Comparison of ENCODE assay signal across 20 cellular contexts in genomic region chr6:1777921-1778692, GRCh38.
DNase-seq lines count a peak whose midpoint lies in the region; TF ChIP-seq lines count a peak whose summit lies in the region.
"Had no signal": no experiment of that assay in that cellular context is flagged by ENCODE, and none has a peak within 500 bp of the region (broad histone marks: within the 10 kb centered on the region; RNA-seq: fewer than 3 reads in every experiment).

No MANE protein-coding gene starts in this region.

- POLR2A ChIA-PET in HEK293 (lab: Yijun Ruan, JAX), result no interaction called here

- H3K27me3 ChIP-seq in tibial artery, result no peaks in the 10 kb centered on the region
- H3K27me3 ChIP-seq: MG63 had no signal

- H3K9me3 ChIP-seq in HEK293 (ENCODE audit: control insufficient read depth, insufficient read depth, low read depth, low read length) (no peaks in the 10 kb centered on the region), tibial artery (no peaks in the 10 kb centered on the region)
- H3K9me3 ChIP-seq: MG63 had no signal

- CTCF ChIA-PET in HEK293 (lab: Yijun Ruan, JAX), result interaction anchor here (0.7 kb wide), 1 partner anchor 16 kb away, joined by 3 read pairs; no protein-coding TSS in a partner anchor

- H3K27ac Mint-ChIP-seq in brain (peak overlapping the region in 3 of 5 experiments; percentile 18 to 55 (median 35)), nephron (peak overlapping the region; percentile 58 to 85 (median 78))
- H3K27ac Mint-ChIP-seq: IgD-negative memory B cell had no signal

- H3K36me3 Mint-ChIP-seq in brain, result no peaks in the 10 kb centered on the region
- no peaks in the 10 kb centered on the region for H3K36me3 Mint-ChIP-seq in nephron (ENCODE audit: low read depth)

- peaks cover 28% of the 10 kb centered on the region for H3K4me1 Mint-ChIP-seq in brain
- H3K4me1 Mint-ChIP-seq in nephron, result peaks cover 46% of the 10 kb centered on the region

- intact Hi-C loops in tibial artery (cut with DNase I; ENCODE audit: low total_unique reads), result no loop called here

- DNase-seq in tibial artery (no peak), DMS153 treated with DMSO at 0.1 percent for 48 hours (lab: John Stamatoyannopoulos, UW; ENCODE audit: unreplicated experiment) (no peak), amygdala (lab: John Stamatoyannopoulos, UW) (no peak), NCI-H82 treated with DMSO at 0.1 percent for 48 hours (lab: John Stamatoyannopoulos, UW; ENCODE audit: unreplicated experiment) (no peak)
- DNase-seq: H7, Karpas-422, MG63, NCI-H1048, NCI-H1436, NCI-H1930, NCI-H226, NCI-H524, PC-3, RPMI8226, SHP77 treated with DMSO at 0.1 percent for 48 hours had no signal

- TF ChIP-seq CTCF in HEK293 (tag by site-specific recombination; IDR thresholded peaks at IDR 0.05) (no peak), brain (conservative IDR thresholded peaks at IDR 0.05) (no peak), nephron (IDR thresholded peaks at IDR 0.05; ENCODE audit: unreplicated experiment in 3 of 3) (no peak), tibial artery (IDR thresholded peaks at IDR 0.05) (no peak)

- H3K4me1 ChIP-seq in HEK293 (ENCODE audit: control insufficient read depth, insufficient read depth, low read length) (peaks cover 5% of the 10 kb centered on the region; the same call in 1 of the 2 replicates), tibial artery (peaks cover 3 to 25% (median 14%) of the 10 kb centered on the region in 4 donors)

- H3K27ac ChIP-seq in HEK293 (ENCODE audit: extremely low read depth, low read depth, low read length) (no peak overlapping the region), tibial artery (peak overlapping the region; percentile 72 to 82)
- H3K27ac ChIP-seq: C4-2B had no signal

- peaks cover 2% of the 10 kb centered on the region for H3K27me3 Mint-ChIP-seq in brain
- H3K27me3 Mint-ChIP-seq in nephron (ENCODE audit: low read depth), result peaks cover 41% of the 10 kb centered on the region
- H3K27me3 Mint-ChIP-seq: IgD-negative memory B cell had no signal

- H3K4me3 Mint-ChIP-seq in brain (no peak overlapping the region), nephron (no peak overlapping the region)
- H3K4me3 Mint-ChIP-seq: IgD-negative memory B cell had no signal

- H3K36me3 ChIP-seq in HEK293 (ENCODE audit: control insufficient read depth in 2 of 2, insufficient read depth in 1 of 2, low read length in 2 of 2) (no peaks in the 10 kb centered on the region), tibial artery (no peaks in the 10 kb centered on the region)
- H3K36me3 ChIP-seq: MG63 had no signal

- H3K9me3 Mint-ChIP-seq in brain (no peaks in the 10 kb centered on the region), nephron (no peaks in the 10 kb centered on the region)
- H3K9me3 Mint-ChIP-seq: IgD-negative memory B cell had no signal

- H3K4me3 ChIP-seq in HEK293 (ENCODE audit: low read depth, low read length) (no peak overlapping the region), tibial artery (no peak overlapping the region)
- H3K4me3 ChIP-seq: MG63 had no signal

TF ChIP-seq in HEK293, 187 proteins besides CTCF, POLR2A, EP300 and RAD21:
- peak; percentile 66 for TF ChIP-seq PRDM10 (tag by site-specific recombination; IDR thresholded peaks at IDR 0.05)
- no peak for TF ChIP-seq ZBTB26 (tag by site-specific recombination; optimal IDR thresholded peaks at IDR 0.05)
